ENCODE assay signal across 11 cellular contexts in the genomic region with DNA sequence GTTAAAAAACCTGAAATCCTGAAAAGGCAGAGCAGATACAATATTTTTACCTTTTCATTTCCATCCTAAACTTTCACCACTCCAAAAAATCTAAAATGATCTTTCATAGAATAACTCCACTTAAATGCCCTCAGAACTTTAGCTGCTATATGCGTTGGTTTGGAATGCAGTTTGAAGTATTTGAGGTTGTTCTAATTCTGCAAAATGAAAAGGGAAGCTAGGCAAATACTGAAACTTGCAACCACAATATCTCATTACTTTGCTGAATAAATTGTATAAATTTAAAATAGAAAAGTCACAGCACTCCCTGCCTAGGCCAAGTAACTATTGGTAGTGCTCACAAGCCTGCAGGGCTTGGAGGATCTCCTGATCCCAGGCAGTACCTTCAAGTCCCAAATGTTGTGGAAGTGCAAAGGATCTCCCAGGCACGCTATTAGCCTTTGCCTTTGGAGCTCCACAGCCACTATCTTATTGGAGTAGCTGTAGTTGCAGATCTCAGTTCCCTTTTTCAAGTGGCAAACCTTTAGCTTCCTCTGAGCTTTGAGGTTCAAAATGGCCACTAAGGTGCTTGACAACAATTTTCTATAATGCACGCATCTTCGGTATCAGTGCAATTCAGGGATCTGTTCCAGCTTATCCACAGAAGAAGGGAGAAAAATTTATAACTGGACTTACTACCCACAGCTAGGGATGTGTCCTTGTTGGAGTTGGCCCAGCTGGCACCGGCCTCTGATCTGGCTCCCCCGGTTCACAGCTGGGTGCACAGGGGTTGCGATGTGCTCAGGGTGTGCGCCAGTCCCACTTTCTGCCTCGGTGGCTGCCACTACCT. TPM values are rescaled to one million over a fixed set of nuclear protein-coding genes. Genes with fewer than 3 reads are reported as not detected.
DNase-seq lines count a peak whose midpoint lies in the region; ATAC-seq and TF ChIP-seq lines count a peak whose summit lies in the region.
"Had no signal": no experiment of that assay in that cellular context is flagged by ENCODE, and none has a peak within 500 bp of the region (broad histone marks: within the 10 kb centered on the region; RNA-seq: fewer than 3 reads in every experiment).

No MANE protein-coding gene starts in this region.

- intact Hi-C loops in OCI-LY7 (cut with micrococcal nuclease; ENCODE audit: unreplicated experiment) (loop anchor here (5.0 to 10.0 kb wide), 3 partner anchors 185 to 327 kb away; partner anchors contain the start of genes AFG3L2 and CHMP1B), natural killer cell (cut with micrococcal nuclease) (no loop called here), gastrocnemius medialis (cut with DNase I; ENCODE audit: low total_unique reads) (no loop called here)

- H3K9me2 ChIP-seq in OCI-LY7 (ENCODE audit: insufficient read depth, low read length), result no peaks in the 10 kb centered on the region

- TF ChIP-seq CTCF in OCI-LY7 (conservative IDR thresholded peaks at IDR 0.05; ENCODE audit: low read length), result no peak
- TF ChIP-seq CTCF in natural killer cell (IDR thresholded peaks at IDR 0.05), result no peak
- TF ChIP-seq CTCF in gastrocnemius medialis (IDR thresholded peaks at IDR 0.05 in 4 of 5, conservative IDR thresholded peaks at IDR 0.05 in 1 of 5), result no peak

- no peaks in the 10 kb centered on the region for H4K20me1 ChIP-seq in OCI-LY7 (ENCODE audit: insufficient read depth, low read length)

- H3K4me1 Mint-ChIP-seq in natural killer cell, result no peaks in the 10 kb centered on the region

- peaks cover 60% of the 10 kb centered on the region for H3K4me1 ChIP-seq in OCI-LY7 (ENCODE audit: insufficient read depth, low read length, poor library complexity, severe bottlenecking)
- H3K4me1 ChIP-seq in gastrocnemius medialis, result no peaks in the 10 kb centered on the region

- peaks cover 0 to 2% (median 0%) of the 10 kb centered on the region in 3 donors for H3K27me3 ChIP-seq in gastrocnemius medialis

- DNase-seq in OCI-LY7 (ENCODE audit: low spot score) (peak; percentile 79), natural killer cell (no peak), NCI-H1930 (lab: John Stamatoyannopoulos, UW) (no peak), DMS79 treated with DMSO at 0.1 percent for 48 hours (lab: John Stamatoyannopoulos, UW) (no peak), gastrocnemius medialis (no peak)
- DNase-seq: H7, NCI-H748 treated with DMSO at 0.1 percent for 48 hours had no signal

- no peaks in the 10 kb centered on the region for H3K9me3 Mint-ChIP-seq in natural killer cell

- in situ Hi-C loops in gastrocnemius medialis (cut with MboI; ENCODE audit: low sequenced_read_pairs in 4 of 4), result loop anchor here in 3 of 4 donors (10.0 to 25.0 kb wide), 3 partner anchors 112 to 313 kb away; no protein-coding TSS in a partner anchor

- BruUV-seq in OCI-LY7 (replicated peaks; lab: Mats Ljungman, UMichigan), result no TSS peak

- no peak overlapping the region for H3K4me3 Mint-ChIP-seq in natural killer cell

- H2AFZ ChIP-seq in OCI-LY7 (ENCODE audit: low read length), result peak overlapping the region; percentile 92

- CTCF ChIA-PET in OCI-LY7 (lab: Charles Lee; ENCODE audit: unreplicated experiment), result interaction anchor here (0.6 to 1.1 kb wide), 4 partner anchors 10 to 222 kb away, joined by 3 to 5 read pairs (median 4); no protein-coding TSS in a partner anchor

- H3K9me3 ChIP-seq in OCI-LY7 (ENCODE audit: low read length) (peaks cover 5% of the 10 kb centered on the region; the same call in 1 of the 2 replicates), gastrocnemius medialis (no peaks in the 10 kb centered on the region)

- TF ChIP-seq POLR2A in gastrocnemius medialis (IDR thresholded peaks at IDR 0.05), result no peak

- no peak overlapping the region for H3K27ac Mint-ChIP-seq in natural killer cell

- H3K4me3 ChIP-seq in GM08714 (ENCODE audit: low read length), result peak overlapping the region; percentile 54; the same call in 1 of the 2 replicates
- peak overlapping the region; percentile 47 for H3K4me3 ChIP-seq in OCI-LY7 (ENCODE audit: low read depth, low read length, poor library complexity, severe bottlenecking)
- no peak overlapping the region for H3K4me3 ChIP-seq in gastrocnemius medialis

- H3K36me3 Mint-ChIP-seq in natural killer cell, result no peaks in the 10 kb centered on the region

- H3K27ac ChIP-seq in OCI-LY7 (ENCODE audit: low read depth, low read length, poor library complexity, severe bottlenecking), result peak overlapping the region; percentile 82
- H3K27ac ChIP-seq in gastrocnemius medialis, result no peak overlapping the region

- ATAC-seq in GM19468 (IDR thresholded peaks at IDR 0.05; ENCODE audit: extremely low read depth, unreplicated experiment) (peak; percentile 80), HG03095 (IDR thresholded peaks at IDR 0.05; ENCODE audit: unreplicated experiment) (peak; percentile 89), natural killer cell (no peak), gastrocnemius medialis (no peak)

- peaks cover 8 to 31% of the 10 kb centered on the region in 2 donors for H3K27me3 Mint-ChIP-seq in natural killer cell (ENCODE audit: low read depth in 2 of 2)

- no peaks in the 10 kb centered on the region for H3K36me3 ChIP-seq in OCI-LY7 (ENCODE audit: insufficient read depth, low read length)
- no peaks in the 10 kb centered on the region for H3K36me3 ChIP-seq in gastrocnemius medialis

- no peaks in the 10 kb centered on the region for H3K79me2 ChIP-seq in OCI-LY7 (ENCODE audit: insufficient read depth, low read depth, low read length)

- peak overlapping the region; percentile 71 for H3K4me2 ChIP-seq in OCI-LY7 (ENCODE audit: low read length)

- POLR2A ChIA-PET in OCI-LY7 (lab: Charles Lee), result interaction anchor here (0.5 to 2.9 kb wide), 6 partner anchors 10 to 1656 kb away, joined by 3 to 12 read pairs (median 5); no protein-coding TSS in a partner anchor

RNA-seq across cellular contexts. Expression of gene ANKRD62, which starts 43.4 kb away (rescaled TPM):
- total RNA-seq in OCI-LY7 (2014; rRNA removed; shearing (Covaris generic)), result 4.1 and 5.4 TPM in 2 replicates
- total RNA-seq in OCI-LY7 (2022), result 7.1 and 7.3 TPM in 2 replicates
- not detected for total RNA-seq in natural killer cell
- total RNA-seq in gastrocnemius medialis, result not detected
- total RNA-seq: H7, omental fat pad had no signal

Comparison
In these comparisons a context has a peak if more than half of its experiments do, and no peak if none do; other contexts are left out.
1. H3K4me3 ChIP-seq: peak in GM08714 (single experiment) and OCI-LY7 (single experiment); none in gastrocnemius medialis (0 of 4).
2. ATAC-seq: peak in GM19468 (single experiment) and HG03095 (single experiment); none in natural killer cell (0 of 3) and gastrocnemius medialis (0 of 2).
3. RNA of gene ANKRD62, which starts 43.4 kb away (total RNA-seq): 4.1 to 7.3 TPM in OCI-LY7; not detected in natural killer cell and not detected in gastrocnemius medialis; every median in the first group is over 4 times any median in the second.